8 cellular contexts compared by ENCODE assay signal in the genomic region with DNA sequence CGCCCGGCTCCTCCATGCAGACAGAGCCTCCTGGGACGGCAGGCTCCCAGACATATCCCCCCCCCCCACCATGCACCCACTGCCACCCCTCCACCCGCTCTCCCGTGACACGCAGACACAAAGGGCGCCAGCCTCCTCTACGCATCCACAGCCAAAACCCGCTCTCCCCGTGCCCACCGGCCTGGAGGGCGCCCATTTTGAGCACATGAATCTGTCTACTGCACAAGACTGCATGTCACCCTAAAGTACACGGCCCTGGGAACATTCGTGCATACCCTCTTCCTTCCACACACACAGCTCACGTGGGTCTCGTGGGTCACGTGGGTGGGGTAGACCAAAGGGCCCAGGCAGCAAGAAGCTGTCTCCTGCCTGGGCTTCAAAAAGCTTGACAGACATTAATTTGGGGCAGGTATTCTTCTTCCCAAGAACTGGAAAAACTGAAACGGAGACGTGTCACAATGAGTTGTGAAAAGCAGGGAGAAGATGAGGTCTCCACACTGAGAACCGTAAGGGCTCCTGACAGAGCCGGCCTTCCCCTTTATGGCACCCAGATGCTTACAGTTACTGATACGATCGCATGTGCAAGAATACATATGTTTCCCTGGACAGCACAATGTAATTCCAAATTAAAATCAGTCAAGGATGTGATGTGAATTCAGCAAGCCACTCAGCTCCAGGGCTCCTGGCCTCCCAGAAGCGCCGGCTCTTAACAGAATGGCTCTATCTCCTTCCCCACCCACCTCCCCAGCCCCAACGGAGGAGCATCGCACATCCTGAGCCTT. TPM values are rescaled to one million over a fixed set of nuclear protein-coding genes. Genes with fewer than 3 reads are reported as not detected.
A peak's percentile ranks its signal among the peaks of the same experiment; 100 is the strongest.
DNase-seq lines count a peak whose midpoint lies in the region; ATAC-seq, FAIRE-seq and TF ChIP-seq lines count a peak whose summit lies in the region.

No MANE protein-coding gene starts in this region.

- H3K9ac ChIP-seq in astrocyte (ENCODE audit: low read length), result peak overlapping the region; percentile 26

- no peak for FAIRE-seq in astrocyte (lab: Jason Lieb, UNC)

- H3K36me3 ChIP-seq in astrocyte (ENCODE audit: insufficient read depth, low read length) (no peaks in the 10 kb centered on the region), right lobe of liver (no peaks in the 10 kb centered on the region)

- H3K4me3 Mint-ChIP-seq in astrocyte (ENCODE audit: unreplicated experiment), result peak overlapping the region; percentile 89
- no peak overlapping the region for H3K4me3 Mint-ChIP-seq in stimulated activated effector memory CD8-positive, alpha-beta T cell treated with anti-CD3 and anti-CD28 coated beads, Interleukin-12 subunit alpha, Interleukin-12 subunit beta, amount 100 ng/mL, for 72 hours

- peak; percentile 32 for DNase-seq in GM03348 (ENCODE audit: low spot score)
- DNase-seq in astrocyte (ENCODE audit: low read depth), result no peak
- no peak for DNase-seq in right lobe of liver
- no peak for DNase-seq in stimulated activated effector memory CD8-positive, alpha-beta T cell treated with anti-CD3 and anti-CD28 coated beads, Interleukin-12 subunit alpha, Interleukin-12 subunit beta, amount 100 ng/mL, for 72 hours (ENCODE audit: low spot score in 2 of 2)
- DNase-seq in NCI-H2227 treated with DMSO at 0.1 percent for 48 hours (lab: John Stamatoyannopoulos, UW), result no peak
- no peak for DNase-seq in GOT3 (lab: John Stamatoyannopoulos, UW)

- H3K4me1 Mint-ChIP-seq in astrocyte (ENCODE audit: low read depth, unreplicated experiment), result peaks cover 39% of the 10 kb centered on the region
- peaks cover 42% of the 10 kb centered on the region for H3K4me1 Mint-ChIP-seq in stimulated activated effector memory CD8-positive, alpha-beta T cell treated with anti-CD3 and anti-CD28 coated beads, Interleukin-12 subunit alpha, Interleukin-12 subunit beta, amount 100 ng/mL, for 72 hours

- no peaks in the 10 kb centered on the region for H4K20me1 ChIP-seq in astrocyte (ENCODE audit: insufficient read depth, low read length)

- H3K36me3 Mint-ChIP-seq in astrocyte (ENCODE audit: low read depth, unreplicated experiment), result no peaks in the 10 kb centered on the region
- H3K36me3 Mint-ChIP-seq in stimulated activated effector memory CD8-positive, alpha-beta T cell treated with anti-CD3 and anti-CD28 coated beads, Interleukin-12 subunit alpha, Interleukin-12 subunit beta, amount 100 ng/mL, for 72 hours, result peaks cover 5% of the 10 kb centered on the region

- TF ChIP-seq CTCF in astrocyte (IDR thresholded peaks at IDR 0.05; ENCODE audit: insufficient read depth, low read depth, low read length) (no peak), right lobe of liver (IDR thresholded peaks at IDR 0.05) (no peak)

- peak overlapping the region; percentile 35 for H3K27ac Mint-ChIP-seq in astrocyte (ENCODE audit: unreplicated experiment)
- H3K27ac Mint-ChIP-seq in stimulated activated effector memory CD8-positive, alpha-beta T cell treated with anti-CD3 and anti-CD28 coated beads, Interleukin-12 subunit alpha, Interleukin-12 subunit beta, amount 100 ng/mL, for 72 hours, result peak overlapping the region; percentile 69

- peaks cover 23% of the 10 kb centered on the region for H3K4me1 ChIP-seq in astrocyte (ENCODE audit: insufficient read depth, low read length)
- peaks cover 0 to 25% (median 11%) of the 10 kb centered on the region in 4 donors for H3K4me1 ChIP-seq in right lobe of liver

- intact Hi-C loops in right lobe of liver (cut with DNase I), result loop anchor here (5.0 to 10.0 kb wide), 4 partner anchors 73 to 275 kb away; no protein-coding TSS in a partner anchor

- H3K9me3 ChIP-seq in astrocyte (ENCODE audit: insufficient read depth, low read depth, low read length), result no peaks in the 10 kb centered on the region
- H3K9me3 ChIP-seq in right lobe of liver, result no peaks in the 10 kb centered on the region

- peaks cover 14% of the 10 kb centered on the region for H3K79me2 ChIP-seq in astrocyte (ENCODE audit: insufficient read depth, low read length)

- H3K27me3 ChIP-seq in astrocyte (ENCODE audit: insufficient read depth, low read length), result no peaks in the 10 kb centered on the region
- H3K27me3 ChIP-seq in right lobe of liver, result no peaks in the 10 kb centered on the region

- H3K9me3 Mint-ChIP-seq in astrocyte (ENCODE audit: unreplicated experiment), result no peaks in the 10 kb centered on the region
- no peaks in the 10 kb centered on the region for H3K9me3 Mint-ChIP-seq in stimulated activated effector memory CD8-positive, alpha-beta T cell treated with anti-CD3 and anti-CD28 coated beads, Interleukin-12 subunit alpha, Interleukin-12 subunit beta, amount 100 ng/mL, for 72 hours

- ATAC-seq in right lobe of liver (no peak), HG02938 (IDR thresholded peaks at IDR 0.05; ENCODE audit: unreplicated experiment) (no peak), HG03159 (IDR thresholded peaks at IDR 0.05; ENCODE audit: unreplicated experiment) (no peak)
- ATAC-seq in stimulated activated effector memory CD8-positive, alpha-beta T cell treated with anti-CD3 and anti-CD28 coated beads, Interleukin-12 subunit alpha, Interleukin-12 subunit beta, amount 100 ng/mL, for 72 hours, result no peak

- TF ChIP-seq POLR2A in right lobe of liver (IDR thresholded peaks at IDR 0.05), result no peak

- H3K4me3 ChIP-seq in astrocyte (ENCODE audit: insufficient read depth, low read depth, low read length), result peak overlapping the region; percentile 24
- H3K4me3 ChIP-seq in right lobe of liver, result peak overlapping the region; percentile 3 to 67 (median 66)

- H3K4me2 ChIP-seq in astrocyte (ENCODE audit: low read length), result peak overlapping the region; percentile 98

- no peaks in the 10 kb centered on the region for H3K27me3 Mint-ChIP-seq in astrocyte (ENCODE audit: low read depth, unreplicated experiment)

- H3K27ac ChIP-seq in astrocyte (ENCODE audit: low read depth, low read length) (no peak overlapping the region), right lobe of liver (peak overlapping the region in 1 of 3 donors; percentile 11)

- 66% methylated on average over 24 of the region's 27 CpGs for WGBS in right lobe of liver (ENCODE audit: insufficient coverage, low coverage, low lambda C conversion rate, missing lambda C conversion rate)

- no peak overlapping the region for H2AFZ ChIP-seq in astrocyte (ENCODE audit: low read depth, low read length)

RNA-seq across cellular contexts. Expression of a gene that starts 2.0 kb away (rescaled TPM):
- total RNA-seq in astrocyte (30.5 and 31.1 TPM in 2 replicates), right lobe of liver (10 to 100 TPM in 2 of 6 experiments, 1 to 10 TPM in 4; 4.3 to 60.1 (median 6.5) TPM)

RNA-seq across cellular contexts. Expression of a gene that starts 5.7 kb away (rescaled TPM):
- total RNA-seq in astrocyte, result 29.4 and 35.2 TPM in 2 replicates
- 10 to 100 TPM; 13.8 to 36.6 (median 20.7) TPM for total RNA-seq in right lobe of liver
